ENCODE assay signal across 1 cellular context in the genomic region with DNA sequence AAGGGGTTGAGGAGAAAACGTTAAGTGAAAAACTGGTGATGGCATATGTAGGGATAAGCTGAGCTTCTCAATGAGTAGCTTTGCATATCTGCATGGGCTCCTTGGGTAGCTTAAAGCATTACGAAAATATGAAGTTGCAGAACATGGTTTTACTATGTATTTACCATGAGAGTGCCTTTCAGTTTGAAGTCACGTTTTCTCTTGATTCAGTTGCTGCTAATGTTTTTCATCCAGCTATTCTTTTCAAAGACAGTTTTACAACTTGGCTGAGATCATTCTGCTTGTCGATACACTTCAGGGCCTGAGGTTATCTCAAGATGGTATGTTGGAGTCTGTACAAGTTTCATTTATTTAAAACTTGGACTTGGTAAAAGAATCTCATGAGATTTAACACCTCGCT.
TF ChIP-seq lines count a peak whose summit lies in the region.

No MANE protein-coding gene starts in this region.

TF ChIP-seq in GM12878, 131 proteins besides CTCF, POLR2A, EP300 and RAD21 (continued from another document):
- TF ChIP-seq, protein P1, sequence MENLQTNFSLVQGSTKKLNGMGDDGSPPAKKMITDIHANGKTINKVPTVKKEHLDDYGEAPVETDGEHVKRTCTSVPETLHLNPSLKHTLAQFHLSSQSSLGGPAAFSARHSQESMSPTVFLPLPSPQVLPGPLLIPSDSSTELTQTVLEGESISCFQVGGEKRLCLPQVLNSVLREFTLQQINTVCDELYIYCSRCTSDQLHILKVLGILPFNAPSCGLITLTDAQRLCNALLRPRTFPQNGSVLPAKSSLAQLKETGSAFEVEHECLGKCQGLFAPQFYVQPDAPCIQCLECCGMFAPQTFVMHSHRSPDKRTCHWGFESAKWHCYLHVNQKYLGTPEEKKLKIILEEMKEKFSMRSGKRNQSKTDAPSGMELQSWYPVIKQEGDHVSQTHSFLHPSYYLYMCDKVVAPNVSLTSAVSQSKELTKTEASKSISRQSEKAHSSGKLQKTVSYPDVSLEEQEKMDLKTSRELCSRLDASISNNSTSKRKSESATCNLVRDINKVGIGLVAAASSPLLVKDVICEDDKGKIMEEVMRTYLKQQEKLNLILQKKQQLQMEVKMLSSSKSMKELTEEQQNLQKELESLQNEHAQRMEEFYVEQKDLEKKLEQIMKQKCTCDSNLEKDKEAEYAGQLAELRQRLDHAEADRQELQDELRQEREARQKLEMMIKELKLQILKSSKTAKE (IDR thresholded peaks at IDR 0.05; ENCODE audit: low read depth, poor library complexity, severe bottlenecking), result no peak
- no peak for TF ChIP-seq NBN (IDR thresholded peaks at IDR 0.05)
TF ChIP-seq in GM12878: peak in this region for 3.
